Comparison of ENCODE assay signal across 8 cellular contexts in genomic region chr15:72796515-72797337, GRCh38. TPM values are rescaled to one million over a fixed set of nuclear protein-coding genes. Genes with fewer than 3 reads are reported as not detected.
DNase-seq lines count a peak whose midpoint lies in the region; ATAC-seq and TF ChIP-seq lines count a peak whose summit lies in the region.

No MANE protein-coding gene starts in this region.

- H3K27ac ChIP-seq in ACC112 (ENCODE audit: low read depth, low read length), result no peak overlapping the region
- no peak overlapping the region for H3K27ac ChIP-seq in mesendoderm (ENCODE audit: low read depth, low read length)
- H3K27ac ChIP-seq in substantia nigra (ENCODE audit: low read depth, low read length, poor library complexity, severe bottlenecking), result no peak overlapping the region

- in situ Hi-C loops in GM13977 (cut with MboI; ENCODE audit: low pct_unique_long_range_greater_than_20kb, low sequenced_read_pairs, unreplicated experiment), result no loop called here

- WGBS in mesendoderm (ENCODE audit: extremely low coverage, insufficient coverage, low lambda C conversion rate), result no CpG with 5 or more reads among the region's 72 CpGs

- no peak overlapping the region for H2BK15ac ChIP-seq in mesendoderm (replicated peaks; ENCODE audit: low read depth)

- H3K9me3 ChIP-seq in endocrine pancreas (ENCODE audit: control insufficient read depth, low read length), result no peaks in the 10 kb centered on the region

- H2AFZ ChIP-seq in ACC112 (ENCODE audit: low read length, unreplicated experiment), result peak overlapping the region; percentile 66

- H3K9ac ChIP-seq in endocrine pancreas (ENCODE audit: control insufficient read depth, insufficient read depth, low read length), result peak overlapping the region; percentile 73
- peak overlapping the region; percentile 57 for H3K9ac ChIP-seq in mesendoderm (ENCODE audit: low read length)

- H3K79me2 ChIP-seq in ACC112 (ENCODE audit: control insufficient read depth, insufficient read depth, low read length, unreplicated experiment), result no peaks in the 10 kb centered on the region
- H3K79me2 ChIP-seq in mesendoderm (ENCODE audit: control insufficient read depth, insufficient read depth, low read length), result no peaks in the 10 kb centered on the region

- H4K5ac ChIP-seq in mesendoderm (ENCODE audit: low read length), result no peak overlapping the region

- peaks cover 9% of the 10 kb centered on the region for H3K4me1 ChIP-seq in ACC112 (ENCODE audit: control insufficient read depth, insufficient read depth, low read length, unreplicated experiment)
- no peaks in the 10 kb centered on the region for H3K4me1 ChIP-seq in endocrine pancreas (ENCODE audit: control insufficient read depth, insufficient read depth, low read length)
- no peaks in the 10 kb centered on the region for H3K4me1 ChIP-seq in mesendoderm (ENCODE audit: control insufficient read depth, low read depth, low read length)

- H3K56ac ChIP-seq in mesendoderm (ENCODE audit: low read length), result peak overlapping the region; percentile 72

- H3K18ac ChIP-seq in mesendoderm (ENCODE audit: low read length), result no peak overlapping the region

- H3K4me2 ChIP-seq in mesendoderm (ENCODE audit: low read length), result peak overlapping the region; percentile 69

- no peak overlapping the region for H2BK5ac ChIP-seq in mesendoderm (ENCODE audit: low read length)

- no peak overlapping the region for H3K23ac ChIP-seq in mesendoderm (ENCODE audit: low read length)

- DNase-seq in GM13977 (ENCODE audit: low spot score) (peak; percentile 78), NCI-H1105 treated with DMSO at 0.1 percent for 48 hours (lab: John Stamatoyannopoulos, UW) (peak; percentile 61), mesendoderm (peak; percentile 63), substantia nigra (lab: John Stamatoyannopoulos, UW) (peak in 30 of 49 donors; percentile 11 to 65 (median 34))
- DNase-seq in activated CD4-positive, alpha-beta T cell treated with anti-CD3 and anti-CD28 coated beads, Interleukin-2, amount 50 U/mL, for 48 hours, result peak; percentile 39 to 53

- no peak overlapping the region for H3K4ac ChIP-seq in mesendoderm (ENCODE audit: low read depth, low read length)

- no peaks in the 10 kb centered on the region for H3K36me3 ChIP-seq in ACC112 (ENCODE audit: insufficient read depth, low read length)
- no peaks in the 10 kb centered on the region for H3K36me3 ChIP-seq in endocrine pancreas (ENCODE audit: control insufficient read depth, insufficient read depth, low read length)
- H3K36me3 ChIP-seq in mesendoderm (ENCODE audit: control insufficient read depth, insufficient read depth, low read length), result no peaks in the 10 kb centered on the region

- no peak overlapping the region for H4K8ac ChIP-seq in mesendoderm (ENCODE audit: low read depth, low read length)

- no peak for ATAC-seq in GM18907 (IDR thresholded peaks at IDR 0.05; ENCODE audit: unreplicated experiment)

- no peaks in the 10 kb centered on the region for H3K79me1 ChIP-seq in mesendoderm (ENCODE audit: low read length)

- H2AK5ac ChIP-seq in mesendoderm (ENCODE audit: low read length), result no peak overlapping the region

- H3K27me3 ChIP-seq in ACC112 (ENCODE audit: insufficient read depth, low read length) (peaks cover 1% of the 10 kb centered on the region; the same call in 1 of the 2 replicates), endocrine pancreas (ENCODE audit: control insufficient read depth, insufficient read depth, low read length) (no peaks in the 10 kb centered on the region), mesendoderm (ENCODE audit: insufficient read depth, low read length, poor library complexity) (no peaks in the 10 kb centered on the region)

- H2BK120ac ChIP-seq in mesendoderm (ENCODE audit: low read depth, low read length), result no peak overlapping the region

- peak; percentile 71 for TF ChIP-seq CTCF in GM13977 (IDR thresholded peaks at IDR 0.05; ENCODE audit: extremely low read depth, insufficient read depth, missing control alignments)

- H3K4me3 ChIP-seq in ACC112 (ENCODE audit: low read depth, low read length) (peak overlapping the region; percentile 90), endocrine pancreas (ENCODE audit: control insufficient read depth, insufficient read depth, low read length) (peak overlapping the region; percentile 63), mesendoderm (ENCODE audit: low read length) (peak overlapping the region; percentile 28)

RNA-seq across cellular contexts. Expression of gene ADPGK, which starts 13.2 kb away (rescaled TPM):
- polyA plus RNA-seq in mesendoderm (2013, experiment 1 of 2), result 40.2 TPM
- 39.7 TPM for polyA plus RNA-seq in mesendoderm (2013, experiment 2 of 2)

Comparison
In these comparisons a context has a peak if more than half of its experiments do, and no peak if none do; other contexts are left out.
1. H3K4me3 ChIP-seq: peak in every context shown above with its lines; median percentile 90 in ACC112; 63 in endocrine pancreas; 28 in mesendoderm.